In genomic region chr4:61199869-61200194, GRCh38 we compare ENCODE assay signal across 1 cellular context.
TF ChIP-seq lines count a peak whose summit lies in the region.

No MANE protein-coding gene starts in this region.

TF ChIP-seq in SK-N-SH treated with all-trans-retinoic acid at 6 μM for 48 hours, 23 proteins besides CTCF, POLR2A, EP300 and RAD21 (continued from another document):
- TF ChIP-seq, protein P1, sequence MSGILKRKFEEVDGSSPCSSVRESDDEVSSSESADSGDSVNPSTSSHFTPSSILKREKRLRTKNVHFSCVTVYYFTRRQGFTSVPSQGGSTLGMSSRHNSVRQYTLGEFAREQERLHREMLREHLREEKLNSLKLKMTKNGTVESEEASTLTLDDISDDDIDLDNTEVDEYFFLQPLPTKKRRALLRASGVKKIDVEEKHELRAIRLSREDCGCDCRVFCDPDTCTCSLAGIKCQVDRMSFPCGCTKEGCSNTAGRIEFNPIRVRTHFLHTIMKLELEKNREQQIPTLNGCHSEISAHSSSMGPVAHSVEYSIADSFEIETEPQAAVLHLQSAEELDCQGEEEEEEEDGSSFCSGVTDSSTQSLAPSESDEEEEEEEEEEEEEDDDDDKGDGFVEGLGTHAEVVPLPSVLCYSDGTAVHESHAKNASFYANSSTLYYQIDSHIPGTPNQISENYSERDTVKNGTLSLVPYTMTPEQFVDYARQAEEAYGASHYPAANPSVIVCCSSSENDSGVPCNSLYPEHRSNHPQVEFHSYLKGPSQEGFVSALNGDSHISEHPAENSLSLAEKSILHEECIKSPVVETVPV (CRISPR knock-in tag; IDR thresholded peaks at IDR 0.05), result no peak
- TF ChIP-seq OSR1 (CRISPR knock-in tag; IDR thresholded peaks at IDR 0.05) (no peak), PATZ1 (CRISPR knock-in tag; IDR thresholded peaks at IDR 0.05; ENCODE audit: borderline replicate concordance) (no peak), ARNTL (CRISPR knock-in tag; IDR thresholded peaks at IDR 0.05; ENCODE audit: borderline replicate concordance, low read depth) (no peak), ZFP3 (CRISPR knock-in tag; IDR thresholded peaks at IDR 0.05) (no peak)
